Comparison of ENCODE assay signal across 1 cellular context in the genomic region with DNA sequence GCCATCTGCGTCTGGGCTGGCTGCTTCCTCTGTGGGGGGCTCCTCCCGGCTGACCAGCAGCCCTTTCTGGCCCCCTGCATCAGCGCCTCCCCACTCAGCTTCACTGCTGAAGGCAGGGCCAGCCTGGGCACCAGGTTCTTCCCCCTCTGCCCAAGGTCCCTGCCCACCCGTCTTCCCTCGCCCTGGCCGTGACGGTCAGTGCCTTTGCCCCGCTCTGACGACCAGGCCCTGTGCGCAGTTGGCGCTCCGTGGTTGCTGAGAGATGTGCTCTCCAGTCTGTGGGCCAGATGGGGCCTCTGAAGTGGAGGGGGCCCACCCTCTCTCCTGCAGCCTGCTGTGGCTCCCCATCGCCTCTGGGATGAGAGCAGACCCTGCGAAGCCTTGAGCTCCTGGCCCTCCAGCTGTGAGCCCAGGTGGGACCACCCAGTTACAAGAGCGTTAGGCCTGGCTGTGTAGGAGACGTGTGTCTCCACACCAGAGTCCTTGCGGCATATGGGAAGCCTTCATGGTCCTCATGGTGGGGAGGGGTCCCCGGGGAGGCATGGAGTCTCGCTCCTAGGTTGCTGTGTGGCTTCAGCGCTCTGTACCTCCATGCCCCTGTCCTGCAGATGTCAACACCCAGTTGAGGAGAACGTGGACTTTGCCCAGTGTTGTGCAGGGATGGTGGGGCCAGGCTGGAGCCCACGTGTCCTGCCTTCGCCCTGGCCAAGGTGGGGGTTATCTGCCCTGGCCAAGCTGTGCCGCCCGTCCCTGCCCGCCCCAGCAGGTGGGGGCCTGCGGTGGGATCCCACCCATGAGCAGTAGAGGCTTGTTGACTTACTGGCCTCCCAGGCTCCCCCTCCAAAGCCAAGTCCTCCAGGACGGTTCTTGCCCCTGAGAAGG.
TF ChIP-seq lines count a peak whose summit lies in the region.

No MANE protein-coding gene starts in this region.

TF ChIP-seq in HepG2, 621 proteins besides CTCF, POLR2A, EP300 and RAD21 (continued from another document and continues in another):
- TF ChIP-seq, protein P1, sequence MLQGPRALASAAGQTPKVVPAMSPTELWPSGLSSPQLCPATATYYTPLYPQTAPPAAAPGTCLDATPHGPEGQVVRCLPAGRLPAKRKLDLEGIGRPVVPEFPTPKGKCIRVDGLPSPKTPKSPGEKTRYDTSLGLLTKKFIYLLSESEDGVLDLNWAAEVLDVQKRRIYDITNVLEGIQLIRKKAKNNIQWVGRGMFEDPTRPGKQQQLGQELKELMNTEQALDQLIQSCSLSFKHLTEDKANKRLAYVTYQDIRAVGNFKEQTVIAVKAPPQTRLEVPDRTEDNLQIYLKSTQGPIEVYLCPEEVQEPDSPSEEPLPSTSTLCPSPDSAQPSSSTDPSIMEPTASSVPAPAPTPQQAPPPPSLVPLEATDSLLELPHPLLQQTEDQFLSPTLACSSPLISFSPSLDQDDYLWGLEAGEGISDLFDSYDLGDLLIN (CRISPR knock-in tag; IDR thresholded peaks at IDR 0.05; ENCODE audit: borderline replicate concordance), result no peak
- no peak for TF ChIP-seq TRIM24 (CRISPR knock-in tag; IDR thresholded peaks at IDR 0.05)
- peak; percentile 45; the same call in 1 of the 2 replicates for TF ChIP-seq ZNF788 (CRISPR knock-in tag; IDR thresholded peaks at IDR 0.05; ENCODE audit: borderline replicate concordance)
- no peak for TF ChIP-seq SNAPC2 (CRISPR knock-in tag; IDR thresholded peaks at IDR 0.05)
- 0 out of 2 replicates have a peak, but pooled peaks have one; percentile 20 for TF ChIP-seq ZNF772 (CRISPR knock-in tag; IDR thresholded peaks at IDR 0.05)
- no peak for TF ChIP-seq ELF1 (CRISPR knock-in tag; IDR thresholded peaks at IDR 0.05)
- no peak for TF ChIP-seq ZNF761 (CRISPR knock-in tag; conservative IDR thresholded peaks at IDR 0.05)
- no peak for TF ChIP-seq CAMTA2 (CRISPR knock-in tag; IDR thresholded peaks at IDR 0.05; ENCODE audit: borderline replicate concordance)
- peak; percentile 74 for TF ChIP-seq HES4 (CRISPR knock-in tag; IDR thresholded peaks at IDR 0.05; ENCODE audit: borderline replicate concordance)
- TF ChIP-seq ZNF12 (CRISPR knock-in tag; IDR thresholded peaks at IDR 0.05), result no peak
- TF ChIP-seq SRSF1 (optimal IDR thresholded peaks at IDR 0.05; ENCODE audit: low read depth, low read length), result no peak
- TF ChIP-seq KAT8 (CRISPR knock-in tag; IDR thresholded peaks at IDR 0.05), result peak; percentile 36; the same call in 1 of the 2 replicates
- peak; percentile 90 for TF ChIP-seq ZNF563 (CRISPR knock-in tag; IDR thresholded peaks at IDR 0.05)
- no peak for TF ChIP-seq ZNF24 (IDR thresholded peaks at IDR 0.05)
- TF ChIP-seq, protein P2, sequence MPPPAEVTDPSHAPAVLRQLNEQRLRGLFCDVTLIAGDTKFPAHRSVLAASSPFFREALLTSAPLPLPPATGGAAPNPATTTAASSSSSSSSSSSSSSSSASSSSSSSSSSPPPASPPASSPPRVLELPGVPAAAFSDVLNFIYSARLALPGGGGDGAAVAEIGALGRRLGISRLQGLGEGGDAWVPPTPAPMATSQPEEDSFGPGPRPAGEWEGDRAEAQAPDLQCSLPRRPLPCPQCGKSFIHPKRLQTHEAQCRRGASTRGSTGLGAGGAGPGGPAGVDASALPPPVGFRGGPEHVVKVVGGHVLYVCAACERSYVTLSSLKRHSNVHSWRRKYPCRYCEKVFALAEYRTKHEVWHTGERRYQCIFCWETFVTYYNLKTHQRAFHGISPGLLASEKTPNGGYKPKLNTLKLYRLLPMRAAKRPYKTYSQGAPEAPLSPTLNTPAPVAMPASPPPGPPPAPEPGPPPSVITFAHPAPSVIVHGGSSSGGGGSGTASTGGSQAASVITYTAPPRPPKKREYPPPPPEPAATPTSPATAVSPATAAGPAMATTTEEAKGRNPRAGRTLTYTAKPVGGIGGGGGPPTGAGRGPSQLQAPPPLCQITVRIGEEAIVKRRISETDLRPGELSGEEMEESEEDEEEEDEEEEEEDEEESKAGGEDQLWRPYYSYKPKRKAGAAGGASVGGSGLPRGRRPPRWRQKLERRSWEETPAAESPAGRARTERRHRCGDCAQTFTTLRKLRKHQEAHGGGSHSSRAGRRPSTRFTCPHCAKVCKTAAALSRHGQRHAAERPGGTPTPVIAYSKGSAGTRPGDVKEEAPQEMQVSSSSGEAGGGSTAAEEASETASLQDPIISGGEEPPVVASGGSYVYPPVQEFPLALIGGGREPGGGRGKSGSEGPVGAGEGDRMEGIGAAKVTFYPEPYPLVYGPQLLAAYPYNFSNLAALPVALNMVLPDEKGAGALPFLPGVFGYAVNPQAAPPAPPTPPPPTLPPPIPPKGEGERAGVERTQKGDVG (CRISPR knock-in tag; IDR thresholded peaks at IDR 0.05; ENCODE audit: borderline replicate concordance), result peak; percentile 85; the same call in 1 of the 2 replicates
- no peak for TF ChIP-seq ZNF44 (CRISPR knock-in tag; IDR thresholded peaks at IDR 0.05)
- TF ChIP-seq ZNF589 (CRISPR knock-in tag; conservative IDR thresholded peaks at IDR 0.05), result no peak
- TF ChIP-seq, protein P3, sequence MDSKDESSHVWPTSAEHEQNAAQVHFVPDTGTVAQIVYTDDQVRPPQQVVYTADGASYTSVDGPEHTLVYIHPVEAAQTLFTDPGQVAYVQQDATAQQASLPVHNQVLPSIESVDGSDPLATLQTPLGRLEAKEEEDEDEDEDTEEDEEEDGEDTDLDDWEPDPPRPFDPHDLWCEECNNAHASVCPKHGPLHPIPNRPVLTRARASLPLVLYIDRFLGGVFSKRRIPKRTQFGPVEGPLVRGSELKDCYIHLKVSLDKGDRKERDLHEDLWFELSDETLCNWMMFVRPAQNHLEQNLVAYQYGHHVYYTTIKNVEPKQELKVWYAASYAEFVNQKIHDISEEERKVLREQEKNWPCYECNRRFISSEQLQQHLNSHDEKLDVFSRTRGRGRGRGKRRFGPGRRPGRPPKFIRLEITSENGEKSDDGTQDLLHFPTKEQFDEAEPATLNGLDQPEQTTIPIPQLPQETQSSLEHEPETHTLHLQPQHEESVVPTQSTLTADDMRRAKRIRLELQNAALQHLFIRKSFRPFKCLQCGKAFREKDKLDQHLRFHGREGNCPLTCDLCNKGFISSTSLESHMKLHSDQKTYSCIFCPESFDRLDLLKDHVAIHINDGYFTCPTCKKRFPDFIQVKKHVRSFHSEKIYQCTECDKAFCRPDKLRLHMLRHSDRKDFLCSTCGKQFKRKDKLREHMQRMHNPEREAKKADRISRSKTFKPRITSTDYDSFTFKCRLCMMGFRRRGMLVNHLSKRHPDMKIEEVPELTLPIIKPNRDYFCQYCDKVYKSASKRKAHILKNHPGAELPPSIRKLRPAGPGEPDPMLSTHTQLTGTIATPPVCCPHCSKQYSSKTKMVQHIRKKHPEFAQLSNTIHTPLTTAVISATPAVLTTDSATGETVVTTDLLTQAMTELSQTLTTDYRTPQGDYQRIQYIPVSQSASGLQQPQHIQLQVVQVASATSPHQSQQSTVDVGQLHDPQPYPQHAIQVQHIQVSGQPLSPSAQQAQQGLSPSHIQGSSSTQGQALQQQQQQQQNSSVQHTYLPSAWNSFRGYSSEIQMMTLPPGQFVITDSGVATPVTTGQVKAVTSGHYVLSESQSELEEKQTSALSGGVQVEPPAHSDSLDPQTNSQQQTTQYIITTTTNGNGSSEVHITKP (CRISPR knock-in tag; IDR thresholded peaks at IDR 0.05; ENCODE audit: low read depth), result no peak
- no peak for TF ChIP-seq KDM5A (IDR thresholded peaks at IDR 0.05; ENCODE audit: borderline replicate concordance, low read length)
- no peak for TF ChIP-seq ZNF253 (CRISPR knock-in tag; IDR thresholded peaks at IDR 0.05; ENCODE audit: borderline replicate concordance)
- TF ChIP-seq SOX13 (IDR thresholded peaks at IDR 0.05), result no peak
- no peak for TF ChIP-seq SOX13 (CRISPR knock-in tag; conservative IDR thresholded peaks at IDR 0.05 in 1 of 2, IDR thresholded peaks at IDR 0.05 in 1 of 2)
- no peak for TF ChIP-seq CBX2 (IDR thresholded peaks at IDR 0.05; ENCODE audit: low read depth, low read length)
- no peak for TF ChIP-seq CBX2 (CRISPR knock-in tag; IDR thresholded peaks at IDR 0.05; ENCODE audit: low read depth)
- TF ChIP-seq ARNT2 (CRISPR knock-in tag; IDR thresholded peaks at IDR 0.05; ENCODE audit: low read depth), result no peak
- no peak for TF ChIP-seq SNAI1 (CRISPR knock-in tag; IDR thresholded peaks at IDR 0.05; ENCODE audit: borderline replicate concordance)
- TF ChIP-seq ZNF230 (CRISPR knock-in tag; IDR thresholded peaks at IDR 0.05), result 0 out of 2 replicates have a peak, but pooled peaks have one; percentile 50
- TF ChIP-seq ZFP62 (CRISPR knock-in tag; IDR thresholded peaks at IDR 0.05), result no peak
- TF ChIP-seq ZNF747 (CRISPR knock-in tag; IDR thresholded peaks at IDR 0.05; ENCODE audit: borderline replicate concordance), result no peak
- no peak for TF ChIP-seq ZNF138 (CRISPR knock-in tag; IDR thresholded peaks at IDR 0.05; ENCODE audit: low read depth)
- peak; percentile 22 for TF ChIP-seq ASH2L (IDR thresholded peaks at IDR 0.05; ENCODE audit: insufficient read length, low read depth, low read length)
- TF ChIP-seq ZC3H4 (CRISPR knock-in tag; IDR thresholded peaks at IDR 0.05; ENCODE audit: borderline replicate concordance), result no peak
- TF ChIP-seq ZNF530 (CRISPR knock-in tag; IDR thresholded peaks at IDR 0.05; ENCODE audit: low read depth), result no peak
- TF ChIP-seq ZNF7 (CRISPR knock-in tag; IDR thresholded peaks at IDR 0.05), result no peak
- no peak for TF ChIP-seq ZNF782 (CRISPR knock-in tag; IDR thresholded peaks at IDR 0.05; ENCODE audit: borderline replicate concordance)
- TF ChIP-seq, protein P4, sequence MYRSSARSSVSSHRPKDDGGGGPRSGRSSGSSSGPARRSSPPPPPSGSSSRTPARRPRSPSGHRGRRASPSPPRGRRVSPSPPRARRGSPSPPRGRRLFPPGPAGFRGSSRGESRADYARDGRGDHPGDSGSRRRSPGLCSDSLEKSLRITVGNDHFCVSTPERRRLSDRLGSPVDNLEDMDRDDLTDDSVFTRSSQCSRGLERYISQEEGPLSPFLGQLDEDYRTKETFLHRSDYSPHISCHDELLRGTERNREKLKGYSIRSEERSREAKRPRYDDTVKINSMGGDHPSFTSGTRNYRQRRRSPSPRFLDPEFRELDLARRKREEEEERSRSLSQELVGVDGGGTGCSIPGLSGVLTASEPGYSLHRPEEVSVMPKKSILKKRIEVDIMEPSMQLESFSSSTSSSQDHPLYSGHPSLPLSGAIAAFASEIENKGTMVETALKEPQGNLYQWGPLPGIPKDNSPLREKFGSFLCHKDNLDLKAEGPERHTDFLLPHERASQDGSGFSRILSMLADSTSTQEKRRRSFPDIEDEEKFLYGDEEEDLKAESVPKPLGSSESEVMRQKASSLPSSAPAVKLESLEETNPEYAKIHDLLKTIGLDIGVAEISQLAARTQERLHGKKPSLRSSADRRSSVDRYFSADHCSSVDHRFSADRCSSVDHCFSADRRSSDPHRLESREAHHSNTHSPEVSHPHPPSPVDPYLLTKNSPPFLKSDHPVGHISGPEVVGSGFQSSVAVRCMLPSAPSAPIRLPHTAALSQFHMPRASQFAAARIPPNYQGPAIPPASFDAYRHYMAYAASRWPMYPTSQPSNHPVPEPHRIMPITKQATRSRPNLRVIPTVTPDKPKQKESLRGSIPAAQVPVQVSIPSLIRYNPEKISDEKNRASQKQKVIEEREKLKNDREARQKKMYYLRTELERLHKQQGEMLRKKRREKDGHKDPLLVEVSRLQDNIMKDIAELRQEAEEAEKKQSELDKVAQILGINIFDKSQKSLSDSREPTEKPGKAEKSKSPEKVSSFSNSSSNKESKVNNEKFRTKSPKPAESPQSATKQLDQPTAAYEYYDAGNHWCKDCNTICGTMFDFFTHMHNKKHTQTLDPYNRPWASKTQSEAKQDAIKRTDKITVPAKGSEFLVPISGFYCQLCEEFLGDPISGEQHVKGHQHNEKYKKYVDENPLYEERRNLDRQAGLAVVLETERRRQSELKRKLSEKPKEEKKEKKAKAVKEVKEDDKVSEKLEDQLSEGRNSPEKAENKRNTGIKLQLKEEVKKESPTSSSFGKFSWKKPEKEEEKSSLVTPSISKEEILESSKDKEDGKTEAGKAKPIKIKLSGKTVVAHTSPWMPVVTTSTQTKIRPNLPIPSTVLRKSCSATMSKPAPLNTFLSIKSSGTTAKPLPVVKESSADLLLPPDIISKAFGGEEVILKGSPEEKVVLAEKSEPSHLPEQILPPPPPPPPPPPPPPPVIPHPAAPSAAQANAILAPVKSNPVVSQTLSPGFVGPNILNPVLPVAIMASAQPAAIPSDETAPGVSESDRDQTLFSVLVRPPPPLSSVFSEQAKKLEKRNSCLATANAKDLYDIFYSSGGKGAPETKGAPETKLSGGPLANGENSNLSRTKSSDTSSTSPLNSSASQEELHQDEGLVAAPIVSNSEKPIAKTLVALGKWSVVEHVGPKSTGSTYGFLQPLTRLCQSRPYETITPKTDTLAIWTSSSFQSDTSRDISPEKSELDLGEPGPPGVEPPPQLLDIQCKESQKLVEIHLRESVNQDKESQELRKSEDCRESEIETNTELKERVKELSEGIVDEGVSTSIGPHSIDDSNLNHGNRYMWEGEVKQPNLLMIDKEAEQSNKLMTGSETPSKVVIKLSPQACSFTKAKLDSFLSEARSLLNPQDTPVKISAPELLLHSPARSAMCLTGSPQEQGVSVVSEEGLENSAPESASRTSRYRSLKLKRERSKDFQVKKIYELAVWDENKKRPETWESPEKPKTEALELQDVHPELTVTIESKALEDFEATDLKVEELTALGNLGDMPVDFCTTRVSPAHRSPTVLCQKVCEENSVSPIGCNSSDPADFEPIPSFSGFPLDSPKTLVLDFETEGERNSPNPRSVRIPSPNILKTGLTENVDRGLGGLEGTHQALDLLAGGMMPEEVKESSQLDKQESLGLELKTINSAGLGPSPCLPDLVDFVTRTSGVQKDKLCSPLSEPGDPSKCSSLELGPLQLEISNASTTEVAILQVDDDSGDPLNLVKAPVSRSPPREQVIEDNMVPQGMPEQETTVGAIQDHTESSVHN (CRISPR knock-in tag; IDR thresholded peaks at IDR 0.05), result no peak
- TF ChIP-seq ZNF34 (CRISPR knock-in tag; IDR thresholded peaks at IDR 0.05; ENCODE audit: borderline replicate concordance), result no peak
- TF ChIP-seq KAT2B (IDR thresholded peaks at IDR 0.05; ENCODE audit: borderline replicate concordance, low read depth, low read length), result no peak
- TF ChIP-seq CEBPB (IDR thresholded peaks at IDR 0.05; ENCODE audit: borderline replicate concordance, low read depth, low read length), result 0 out of 2 replicates have a peak, but pooled peaks have one; percentile 18
- peak; percentile 86 for TF ChIP-seq ZNF709 (CRISPR knock-in tag; IDR thresholded peaks at IDR 0.05)
- no peak for TF ChIP-seq PAWR (CRISPR knock-in tag; IDR thresholded peaks at IDR 0.05; ENCODE audit: borderline replicate concordance)
- TF ChIP-seq, protein P5, sequence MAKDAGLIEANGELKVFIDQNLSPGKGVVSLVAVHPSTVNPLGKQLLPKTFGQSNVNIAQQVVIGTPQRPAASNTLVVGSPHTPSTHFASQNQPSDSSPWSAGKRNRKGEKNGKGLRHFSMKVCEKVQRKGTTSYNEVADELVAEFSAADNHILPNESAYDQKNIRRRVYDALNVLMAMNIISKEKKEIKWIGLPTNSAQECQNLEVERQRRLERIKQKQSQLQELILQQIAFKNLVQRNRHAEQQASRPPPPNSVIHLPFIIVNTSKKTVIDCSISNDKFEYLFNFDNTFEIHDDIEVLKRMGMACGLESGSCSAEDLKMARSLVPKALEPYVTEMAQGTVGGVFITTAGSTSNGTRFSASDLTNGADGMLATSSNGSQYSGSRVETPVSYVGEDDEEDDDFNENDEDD (CRISPR knock-in tag; IDR thresholded peaks at IDR 0.05; ENCODE audit: borderline replicate concordance), result peak; percentile 83; the same call in 1 of the 2 replicates
- no peak for TF ChIP-seq ZNF570 (CRISPR knock-in tag; IDR thresholded peaks at IDR 0.05; ENCODE audit: borderline replicate concordance)
- TF ChIP-seq IRF2 (CRISPR knock-in tag; IDR thresholded peaks at IDR 0.05), result no peak
- TF ChIP-seq RFX1 (IDR thresholded peaks at IDR 0.05), result no peak
- no peak; the same call in 1 of the 2 replicates for TF ChIP-seq ZFX (CRISPR knock-in tag; IDR thresholded peaks at IDR 0.05; ENCODE audit: low read depth)
- peak; percentile 68; the same call in 1 of the 2 replicates for TF ChIP-seq BORCS8-MEF2B (CRISPR knock-in tag; IDR thresholded peaks at IDR 0.05)
- no peak for TF ChIP-seq RFXANK (CRISPR knock-in tag; IDR thresholded peaks at IDR 0.05)
- no peak for TF ChIP-seq NFIC (IDR thresholded peaks at IDR 0.05; ENCODE audit: low read length)
